9 cellular contexts compared by ENCODE assay signal in the genomic region with DNA sequence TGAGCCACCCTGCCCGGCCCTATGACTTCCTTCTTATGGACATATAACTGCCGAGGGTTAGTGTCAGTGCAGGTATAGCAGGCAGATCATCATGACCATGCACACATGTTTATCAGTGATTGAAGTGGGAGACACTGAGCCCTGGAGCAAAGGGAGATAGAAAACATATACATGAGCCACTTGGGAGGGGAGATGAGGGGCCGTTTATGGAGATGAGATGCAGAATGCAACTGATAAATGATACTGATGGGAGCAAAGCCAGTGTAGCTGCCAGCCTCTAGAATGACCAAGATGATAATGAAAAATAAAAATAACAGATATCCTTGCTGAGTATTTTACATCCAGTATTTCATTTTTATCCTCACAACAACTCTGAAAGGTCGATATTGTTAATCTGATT.
"Had no signal": no experiment of that assay in that cellular context is flagged by ENCODE, and none has a peak within 500 bp of the region (broad histone marks: within the 10 kb centered on the region; RNA-seq: fewer than 3 reads in every experiment).

No MANE protein-coding gene starts in this region.

- ATAC-seq: HCT116, HepG2 had no signal

- H3K27ac ChIP-seq: GM23248, HL-60 had no signal

- H2AFZ ChIP-seq: GM23248 had no signal

- H3K36me3 ChIP-seq: HAP-1 had no signal

- DNase-seq: GM23248, GOT3, H7, HFFc6, KBM-7 had no signal

- H3K4me1 ChIP-seq: HAP-1 had no signal

- H3K9ac ChIP-seq: GM23248 had no signal

- H3K9me3 ChIP-seq: HAP-1 had no signal

- H3K4me3 ChIP-seq: GM23248, HAP-1 had no signal
